Comparison of ENCODE assay signal across 36 cellular contexts in genomic region chr9:126658964-126659555, GRCh38. TPM values are rescaled to one million over a fixed set of nuclear protein-coding genes. Genes with fewer than 3 reads are reported as not detected.
"Had no signal": no experiment of that assay in that cellular context is flagged by ENCODE, and none has a peak within 500 bp of the region (broad histone marks: within the 10 kb centered on the region; RNA-seq: fewer than 3 reads in every experiment).

No MANE protein-coding gene starts in this region.

- H3K36me3 Mint-ChIP-seq: activated naive CD8-positive, alpha-beta T cell had no signal

- DNase-seq: activated CD4-positive, alpha-beta memory T cell treated with anti-CD3 and anti-CD28 coated beads, Interleukin-2, amount 10 ng/mL, durations not matched to agents 7 days and 5 days; activated CD4-positive, alpha-beta T cell treated with anti-CD3 and anti-CD28 coated beads for 36 hours; activated CD4-positive, alpha-beta T cell treated with anti-CD3 and anti-CD28 coated beads, Interleukin-2, amount 10 ng/mL, durations not matched to agents 7 days and 5 days; activated CD4-positive, alpha-beta T cell treated with anti-CD3 and anti-CD28 coated beads, Interleukin-2, amount 50 U/mL, for 4 hours; activated CD4-positive, CD25-positive, alpha-beta regulatory T cell; activated CD4-positive, CD25-positive, alpha-beta regulatory T cell treated with anti-CD3 and anti-CD28 coated beads, Interleukin-2, amount 50 U/mL, for 72 hours; activated CD8-positive, alpha-beta memory T cell treated with anti-CD3 and anti-CD28 coated beads, Interleukin-2, amount 50 U/mL, for 48 hours; activated effector memory CD4-positive, alpha-beta T cell treated with Interleukin-2 at 50 U/mL for 16 hours; activated gamma-delta T cell treated with Interleukin-2 at 50 U/mL for 16 hours; activated naive CD4-positive, alpha-beta T cell treated with anti-CD3 and anti-CD28 coated beads, Interleukin-2, amount 50 U/mL, for 16 hours; activated naive CD4-positive, alpha-beta T cell treated with Interleukin-2 at 50 U/mL for 16 hours; activated naive CD8-positive, alpha-beta T cell treated with anti-CD3 and anti-CD28 coated beads, Interleukin-2, amount 50 U/mL, for 24 hours; activated T-cell treated with anti-CD3 and anti-CD28 coated beads for 4 hours; activated T-cell treated with anti-CD3 and anti-CD28 coated beads, Interleukin-2, amount 50 U/mL, for 4 hours; adrenal gland; amygdala; aorta; body of pancreas; caudate nucleus; cortex of kidney; dermis blood vessel endothelial cell; effector CD4-positive, alpha-beta T cell; effector memory CD8-positive, alpha-beta T cell; esophagus squamous epithelium; foreskin melanocyte; heart right ventricle; T-helper 2 cell had no signal

- H3K36me3 ChIP-seq: adrenal gland, esophagus squamous epithelium, gastroesophageal sphincter, heart right ventricle had no signal

- H3K4me3 ChIP-seq: adrenal gland, body of pancreas, esophagus squamous epithelium, gastroesophageal sphincter, heart right ventricle had no signal

- H3K9me3 ChIP-seq: adrenal gland, body of pancreas, esophagus squamous epithelium, gastroesophageal sphincter, heart right ventricle had no signal

- H3K27me3 ChIP-seq: body of pancreas had no signal

- H3K9me3 Mint-ChIP-seq: activated CD4-positive, alpha-beta memory T cell treated with anti-CD3 and anti-CD28 coated beads, Interleukin-2, amount 10 ng/mL, durations not matched to agents 7 days and 5 days; activated CD4-positive, alpha-beta T cell treated with anti-CD3 and anti-CD28 coated beads, Interleukin-2, amount 10 ng/mL, durations not matched to agents 7 days and 5 days; activated naive CD8-positive, alpha-beta T cell treated with anti-CD3 and anti-CD28 coated beads, Interleukin-2, amount 50 U/mL, for 24 hours; activated T-cell treated with anti-CD3 and anti-CD28 coated beads, Interleukin-2, amount 50 U/mL, for 4 hours; activated T-helper 17 cell treated with anti-CD3 and anti-CD28 coated beads, Interleukin-2, amount 50 U/mL, for 72 hours; effector memory CD8-positive, alpha-beta T cell had no signal

- H3K4me1 Mint-ChIP-seq: activated CD4-positive, alpha-beta memory T cell treated with anti-CD3 and anti-CD28 coated beads, Interleukin-2, amount 10 ng/mL, durations not matched to agents 7 days and 5 days; activated CD4-positive, alpha-beta T cell treated with anti-CD3 and anti-CD28 coated beads for 36 hours; activated CD4-positive, alpha-beta T cell treated with anti-CD3 and anti-CD28 coated beads, Interleukin-2, amount 10 ng/mL, durations not matched to agents 7 days and 5 days; activated naive CD8-positive, alpha-beta T cell treated with anti-CD3 and anti-CD28 coated beads, Interleukin-2, amount 50 U/mL, for 24 hours; activated T-helper 17 cell treated with anti-CD3 and anti-CD28 coated beads, Interleukin-2, amount 50 U/mL, for 72 hours had no signal

- H3K27ac ChIP-seq: adrenal gland, body of pancreas, epithelial cell of prostate, esophagus squamous epithelium, gastroesophageal sphincter, heart right ventricle had no signal

- H3K4me1 ChIP-seq: adrenal gland had no signal

- H3K4me3 Mint-ChIP-seq: activated CD4-positive, alpha-beta memory T cell treated with anti-CD3 and anti-CD28 coated beads, Interleukin-2, amount 10 ng/mL, durations not matched to agents 7 days and 5 days; activated CD4-positive, alpha-beta T cell treated with anti-CD3 and anti-CD28 coated beads for 36 hours; activated CD4-positive, alpha-beta T cell treated with anti-CD3 and anti-CD28 coated beads, Interleukin-2, amount 10 ng/mL, durations not matched to agents 7 days and 5 days; activated naive CD8-positive, alpha-beta T cell; activated naive CD8-positive, alpha-beta T cell treated with anti-CD3 and anti-CD28 coated beads, Interleukin-2, amount 50 U/mL, for 24 hours; activated T-cell treated with anti-CD3 and anti-CD28 coated beads, Interleukin-2, amount 50 U/mL, for 4 hours; activated T-helper 17 cell treated with anti-CD3 and anti-CD28 coated beads, Interleukin-2, amount 50 U/mL, for 72 hours; effector memory CD8-positive, alpha-beta T cell had no signal

- H3K27ac Mint-ChIP-seq: activated CD4-positive, alpha-beta memory T cell treated with anti-CD3 and anti-CD28 coated beads, Interleukin-2, amount 10 ng/mL, durations not matched to agents 7 days and 5 days; activated CD4-positive, alpha-beta T cell treated with anti-CD3 and anti-CD28 coated beads for 36 hours; activated CD4-positive, alpha-beta T cell treated with anti-CD3 and anti-CD28 coated beads, Interleukin-2, amount 10 ng/mL, durations not matched to agents 7 days and 5 days; activated naive CD8-positive, alpha-beta T cell; activated naive CD8-positive, alpha-beta T cell treated with anti-CD3 and anti-CD28 coated beads, Interleukin-2, amount 50 U/mL, for 24 hours; activated T-helper 17 cell treated with anti-CD3 and anti-CD28 coated beads, Interleukin-2, amount 50 U/mL, for 72 hours; effector memory CD8-positive, alpha-beta T cell had no signal

RNA-seq across cellular contexts. Expression of gene LMX1B, which starts 45.3 kb away (rescaled TPM):
- total RNA-seq: activated CD4-positive, alpha-beta memory T cell treated with anti-CD3 and anti-CD28 coated beads, Interleukin-2, amount 10 ng/mL, durations not matched to agents 7 days and 5 days; activated CD4-positive, alpha-beta T cell treated with anti-CD3 and anti-CD28 coated beads for 36 hours; activated CD4-positive, alpha-beta T cell treated with anti-CD3 and anti-CD28 coated beads, Interleukin-2, amount 10 ng/mL, durations not matched to agents 7 days and 5 days; activated T-cell treated with anti-CD3 and anti-CD28 coated beads, Interleukin-2, amount 50 U/mL, for 4 hours; activated T-helper 17 cell treated with anti-CD3 and anti-CD28 coated beads, Interleukin-2, amount 50 U/mL, for 72 hours; chondrocyte; dermis blood vessel endothelial cell; endothelial cell of umbilical vein; fibroblast of lung; fibroblast of villous mesenchyme; T-helper 1 cell treated with Interleukin-12 subunit alpha and Interleukin-12 subunit beta and Interleukin-4 antibody, amounts not matched to agents 30 ng/mL and 1 ng/mL, for 36 hours had no signal
- polyA plus RNA-seq: aorta, endothelial cell of umbilical vein, fibroblast of lung had no signal
